Comparison of ENCODE assay signal across 8 cellular contexts in the genomic region with DNA sequence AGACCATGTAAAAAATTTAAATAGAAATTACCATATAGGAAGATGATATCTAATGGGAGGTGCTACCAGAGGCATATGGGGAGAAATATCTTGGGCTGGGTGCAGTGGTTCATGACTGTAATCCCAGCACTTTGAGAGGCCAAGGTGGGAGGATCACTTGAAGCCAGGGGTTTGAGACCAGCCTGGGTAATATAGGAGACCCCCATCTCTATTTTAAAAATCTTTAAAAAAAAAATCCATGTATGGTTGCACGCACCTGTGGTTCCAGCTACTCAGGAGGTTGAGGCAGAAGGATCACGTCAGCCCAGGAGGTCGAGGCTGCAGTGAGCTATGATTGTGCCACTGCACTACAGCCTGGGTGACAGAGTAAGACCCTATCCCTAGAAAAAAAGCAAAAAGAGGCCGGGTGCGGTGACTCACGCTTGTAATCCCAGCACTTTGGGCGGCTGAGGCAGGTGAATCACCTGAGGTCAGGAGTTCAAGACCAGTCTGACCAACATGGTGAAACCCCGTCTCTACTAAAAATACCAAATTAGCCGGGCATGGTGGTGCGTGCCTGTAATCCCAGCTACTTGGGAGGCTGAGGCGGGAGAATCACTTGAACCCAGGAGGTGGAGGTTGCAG. TPM values are rescaled to one million over a fixed set of nuclear protein-coding genes. Genes with fewer than 3 reads are reported as not detected.
A peak's percentile ranks its signal among the peaks of the same experiment; 100 is the strongest.
DNase-seq lines count a peak whose midpoint lies in the region; ATAC-seq and TF ChIP-seq lines count a peak whose summit lies in the region.
"Not testable (repeated sequence)": the region's sequence is repeated elsewhere in the genome, so short reads cannot be mapped to it uniquely, and the experiment has no call there.
"Had no signal": no experiment of that assay in that cellular context is flagged by ENCODE, and none has a peak within 500 bp of the region (broad histone marks: within the 10 kb centered on the region; RNA-seq: fewer than 3 reads in every experiment).

No MANE protein-coding gene starts in this region.

- H2AFZ ChIP-seq in OCI-LY1 (ENCODE audit: low read length); PC-9; trophoblast cell (ENCODE audit: insufficient read depth, low read length, poor library complexity): not testable (repeated sequence)

- H2BK120ac ChIP-seq in trophoblast cell (ENCODE audit: insufficient read depth, low read length, poor library complexity) = not testable (repeated sequence)

- WGBS in trophoblast cell (ENCODE audit: extremely low coverage, insufficient coverage, insufficient read length) = no CpG with 5 or more reads among the region's 11 CpGs

- not testable (repeated sequence) for H3K9me3 Mint-ChIP-seq in activated T-helper 17 cell treated with anti-CD3 and anti-CD28 coated beads, Interleukin-2, amount 50 U/mL, for 72 hours

- not testable (repeated sequence) for H3K18ac ChIP-seq in trophoblast cell (ENCODE audit: low read length)

- not testable (repeated sequence) for H4K8ac ChIP-seq in trophoblast cell (ENCODE audit: low read depth, low read length)

- not testable (repeated sequence) for H3K36me3 ChIP-seq in BLaER1 treated with 17β-estradiol and CSF1 and Interleukin-3, amounts not matched to agents 10 nM and 100 nM; OCI-LY1 (ENCODE audit: insufficient read depth, low read length); PC-9 (ENCODE audit: low read depth); trophoblast cell (ENCODE audit: control insufficient read depth in 1 of 2, insufficient read depth in 2 of 2, low read length in 2 of 2)

- H3K79me1 ChIP-seq in trophoblast cell (ENCODE audit: low read length) = not testable (repeated sequence)

- peak overlapping the region in 6 of 11 experiments; percentile 13 to 87 (median 78); a peak in 10 of 22 replicates for H3K27ac ChIP-seq in BLaER1 treated with 17β-estradiol and CSF1 and Interleukin-3, amounts not matched to agents 10 nM and 100 nM
- H3K27ac ChIP-seq in OCI-LY1 (ENCODE audit: low read depth, low read length, poor library complexity, severe bottlenecking) = peak overlapping the region; percentile 98
- not testable (repeated sequence) for H3K27ac ChIP-seq in PC-9; trophoblast cell (ENCODE audit: low read depth, low read length)

- TF ChIP-seq CTCF in OCI-LY1 (IDR thresholded peaks at IDR 0.05; ENCODE audit: low read length); PC-9 (conservative IDR thresholded peaks at IDR 0.05): not testable (repeated sequence)

- not testable (repeated sequence) for H3K9me3 ChIP-seq in BLaER1 treated with 17β-estradiol and CSF1 and Interleukin-3, amounts not matched to agents 10 nM and 100 nM (replicated peaks in 1 of 11); OCI-LY1 (ENCODE audit: low read length); PC-9 (ENCODE audit: insufficient read depth, low read depth); trophoblast cell (ENCODE audit: insufficient read depth, low read depth, low read length)

- not testable (repeated sequence) for H3K4ac ChIP-seq in trophoblast cell (ENCODE audit: low read depth, low read length)

- H3K79me2 ChIP-seq in OCI-LY1 (ENCODE audit: insufficient read depth, low read length); PC-9 (ENCODE audit: low read depth); trophoblast cell (ENCODE audit: control insufficient read depth, insufficient read depth, low read length, poor library complexity): not testable (repeated sequence)

- not testable (repeated sequence) for H3K4me3 ChIP-seq in BLaER1 treated with 17β-estradiol and CSF1 and Interleukin-3, amounts not matched to agents 10 nM and 100 nM; PC-9; trophoblast cell (ENCODE audit: low read depth, low read length)
- H3K4me3 ChIP-seq in OCI-LY1 (ENCODE audit: low read depth, low read length, poor library complexity, severe bottlenecking) = peak overlapping the region; percentile 43

- H2AK5ac ChIP-seq in trophoblast cell (ENCODE audit: low read length) = not testable (repeated sequence)

- H4K91ac ChIP-seq in trophoblast cell (ENCODE audit: low read depth, low read length) = not testable (repeated sequence)

- intact Hi-C loops in PC-9 (cut with micrococcal nuclease; ENCODE audit: unreplicated experiment) = not testable (repeated sequence)

- H3K23ac ChIP-seq in trophoblast cell (ENCODE audit: low read length) = not testable (repeated sequence)

- BruUV-seq in PC-9 (replicated peaks; lab: Mats Ljungman, UMichigan) = not testable (repeated sequence)

- not testable (repeated sequence) for H3K9me2 ChIP-seq in OCI-LY1 (ENCODE audit: low read depth, low read length); PC-9 (ENCODE audit: insufficient read depth)

- peak; percentile 39 for ATAC-seq in activated T-helper 17 cell treated with anti-CD3 and anti-CD28 coated beads, Interleukin-2, amount 50 U/mL, for 72 hours (replicated peaks)

- H3K27me3 Mint-ChIP-seq in activated T-helper 17 cell treated with anti-CD3 and anti-CD28 coated beads, Interleukin-2, amount 50 U/mL, for 72 hours = not testable (repeated sequence)

- H3F3A ChIP-seq in OCI-LY1 (ENCODE audit: insufficient read depth, low read length) = not testable (repeated sequence)
- H3F3A ChIP-seq in PC-9 (ENCODE audit: insufficient read depth, low read depth) = peaks cover 12% of the 10 kb centered on the region; the same call in 1 of the 2 replicates

- DNase-seq in ELR (ENCODE audit: low read depth) = peak; percentile 37
- peak; percentile 45 for DNase-seq in M059J (ENCODE audit: low read depth)
- peak in 1 of 2 experiments; percentile 51 for DNase-seq in PC-9
- DNase-seq in trophoblast cell = peak; percentile 69

- H3K4me3 Mint-ChIP-seq in activated T-helper 17 cell treated with anti-CD3 and anti-CD28 coated beads, Interleukin-2, amount 50 U/mL, for 72 hours = not testable (repeated sequence)

- H3K4me1 Mint-ChIP-seq in activated T-helper 17 cell treated with anti-CD3 and anti-CD28 coated beads, Interleukin-2, amount 50 U/mL, for 72 hours = not testable (repeated sequence)

- H4K20me1 ChIP-seq in BLaER1 treated with 17β-estradiol and CSF1 and Interleukin-3, amounts not matched to agents 10 nM and 100 nM; OCI-LY1 (ENCODE audit: insufficient read depth, low read length); PC-9 (ENCODE audit: insufficient read depth): not testable (repeated sequence)

- H3K4me1 ChIP-seq in BLaER1 treated with 17β-estradiol and CSF1 and Interleukin-3, amounts not matched to agents 10 nM and 100 nM = peaks cover 42 to 100% (median 98%) of the 10 kb centered on the region in 10 experiments
- peaks cover 96% of the 10 kb centered on the region for H3K4me1 ChIP-seq in OCI-LY1 (ENCODE audit: insufficient read depth, low read length, severe bottlenecking)
- H3K4me1 ChIP-seq in PC-9 (replicated peaks; ENCODE audit: insufficient read depth) = peaks cover 22% of the 10 kb centered on the region; the same call in 1 of the 2 replicates
- H3K4me1 ChIP-seq in trophoblast cell (ENCODE audit: control insufficient read depth in 1 of 2, insufficient read depth in 2 of 2, low read length in 2 of 2) = peaks cover 5 to 13% of the 10 kb centered on the region in 2 experiments

- H2BK12ac ChIP-seq in trophoblast cell (ENCODE audit: low read length) = not testable (repeated sequence)

- H3K4me2 ChIP-seq in BLaER1 treated with 17β-estradiol and CSF1 and Interleukin-3, amounts not matched to agents 10 nM and 100 nM = peak overlapping the region in 7 of 11 experiments; percentile 49 to 75 (median 62); a peak in 12 of 22 replicates
- peak overlapping the region; percentile 51 for H3K4me2 ChIP-seq in OCI-LY1 (ENCODE audit: low read length)
- 0 out of 2 replicates have a peak overlapping the region, but pooled peaks have one; percentile 9 for H3K4me2 ChIP-seq in PC-9
- not testable (repeated sequence) for H3K4me2 ChIP-seq in trophoblast cell (ENCODE audit: low read length)

- H3K27ac Mint-ChIP-seq in activated T-helper 17 cell treated with anti-CD3 and anti-CD28 coated beads, Interleukin-2, amount 50 U/mL, for 72 hours = not testable (repeated sequence)

- POLR2A ChIA-PET in PC-9 (lab: Charles Lee; ENCODE audit: unreplicated experiment) = not testable (repeated sequence)

- H4K12ac ChIP-seq in trophoblast cell (ENCODE audit: low read depth, low read length) = not testable (repeated sequence)

- H3K27me3 ChIP-seq in BLaER1 treated with 17β-estradiol and CSF1 and Interleukin-3, amounts not matched to agents 10 nM and 100 nM; OCI-LY1 (ENCODE audit: insufficient read depth, low read length); PC-9 (ENCODE audit: insufficient read depth, low read depth); trophoblast cell (ENCODE audit: insufficient read depth, low read length): not testable (repeated sequence)

- not testable (repeated sequence) for H3K9ac ChIP-seq in BLaER1 treated with 17β-estradiol and CSF1 and Interleukin-3, amounts not matched to agents 10 nM and 100 nM; trophoblast cell (ENCODE audit: low read length)
- H3K9ac ChIP-seq in OCI-LY1 (ENCODE audit: low read length) = peak overlapping the region; percentile 61

- not testable (repeated sequence) for H3K14ac ChIP-seq in trophoblast cell (ENCODE audit: low read length)

- H3K36me3 Mint-ChIP-seq in activated T-helper 17 cell treated with anti-CD3 and anti-CD28 coated beads, Interleukin-2, amount 50 U/mL, for 72 hours (ENCODE audit: low read depth) = not testable (repeated sequence)

- CTCF ChIA-PET in PC-9 (lab: Charles Lee) = not testable (repeated sequence)

- not testable (repeated sequence) for H2BK5ac ChIP-seq in trophoblast cell (ENCODE audit: low read depth, low read length, poor library complexity)

RNA-seq across cellular contexts. Expression of a gene that starts 10.1 kb away (rescaled TPM):
- 53.8 and 96.4 TPM in 2 replicates for total RNA-seq in M059J (2014; rRNA removed; shearing (Covaris generic))
- 96.4 and 98.2 TPM in 2 replicates for total RNA-seq in PC-9 (2021)
- 100 to 1,000 TPM in 1 of 2 donors, 10 to 100 TPM in 1; 61.1 to 142 TPM for total RNA-seq in activated T-helper 17 cell treated with anti-CD3 and anti-CD28 coated beads, Interleukin-2, amount 50 U/mL, for 72 hours
- polyA plus RNA-seq in trophoblast cell (2013) = 36.6 and 36.8 TPM in 2 replicates

RNA-seq across cellular contexts. Expression of a gene that starts 10.8 kb away (rescaled TPM):
- total RNA-seq in M059J (2014; rRNA removed; shearing (Covaris generic)) = 7.1 and 8.3 TPM in 2 replicates
- total RNA-seq in PC-9 (2021) = 6.9 and 7.3 TPM in 2 replicates
- total RNA-seq in activated T-helper 17 cell treated with anti-CD3 and anti-CD28 coated beads, Interleukin-2, amount 50 U/mL, for 72 hours = 10 to 100 TPM in 1 of 2 donors, 1 to 10 TPM in 1; 7.9 to 17.1 TPM
- 20.2 and 22.2 TPM in 2 replicates for polyA plus RNA-seq in trophoblast cell (2013)

RNA-seq across cellular contexts. Expression of a gene that starts 29.0 kb away (rescaled TPM):
- total RNA-seq in M059J (2014; rRNA removed; shearing (Covaris generic)) = 68.8 and 88.4 TPM in 2 replicates
- total RNA-seq in PC-9 (2021) = 23.8 and 32.9 TPM in 2 replicates
- total RNA-seq in activated T-helper 17 cell treated with anti-CD3 and anti-CD28 coated beads, Interleukin-2, amount 50 U/mL, for 72 hours = 10 to 100 TPM; 47.8 to 88.5 TPM
- polyA plus RNA-seq in trophoblast cell (2013) = 1.5 and 1.7 TPM in 2 replicates
- total RNA-seq: A172 had no signal

RNA-seq across cellular contexts. Expression of a gene that starts 44.8 kb away (rescaled TPM):
- total RNA-seq in M059J (2014; rRNA removed; shearing (Covaris generic)) = not detected in 2 replicates
- total RNA-seq in PC-9 (2021) = 0.52 and 0.68 TPM in 2 replicates
- 1 to 10 TPM in 1 of 2 donors, under 1 TPM in 1; 0.78 to 2.2 TPM for total RNA-seq in activated T-helper 17 cell treated with anti-CD3 and anti-CD28 coated beads, Interleukin-2, amount 50 U/mL, for 72 hours
- 0.03 and 0.07 TPM in 2 replicates for polyA plus RNA-seq in trophoblast cell (2013)

RNA-seq across cellular contexts. Expression of a gene that starts 47.2 kb away (rescaled TPM):
- total RNA-seq in M059J (2014; rRNA removed; shearing (Covaris generic)) = 199 and 263 TPM in 2 replicates
- 111 and 117 TPM in 2 replicates for total RNA-seq in PC-9 (2021)
- total RNA-seq in activated T-helper 17 cell treated with anti-CD3 and anti-CD28 coated beads, Interleukin-2, amount 50 U/mL, for 72 hours = 100 to 1,000 TPM; 300 to 434 TPM
- polyA plus RNA-seq in trophoblast cell (2013) = 153 and 165 TPM in 2 replicates
